ENCODE assay signal across 9 cellular contexts in the genomic region with DNA sequence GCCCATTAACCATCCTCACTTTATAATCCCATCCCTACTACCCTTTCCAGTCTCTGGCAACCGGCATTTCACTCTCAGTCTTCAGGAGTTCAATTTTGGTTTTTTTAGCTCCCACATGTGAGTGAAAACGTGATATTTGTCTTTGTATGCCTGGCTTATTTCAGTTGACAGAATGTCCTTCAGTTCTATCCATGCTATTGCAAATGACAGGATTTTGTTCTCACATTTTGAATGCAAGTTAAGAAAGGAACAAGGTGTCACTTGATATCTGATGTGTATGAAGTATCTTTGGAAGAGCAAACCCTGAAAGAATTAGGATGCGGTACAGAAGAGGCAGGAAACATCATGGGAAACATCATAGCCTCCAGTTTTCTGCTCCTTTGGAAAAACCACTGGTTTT.
"Had no signal": no experiment of that assay in that cellular context is flagged by ENCODE, and none has a peak within 500 bp of the region (broad histone marks: within the 10 kb centered on the region; RNA-seq: fewer than 3 reads in every experiment).

No MANE protein-coding gene starts in this region.

- H3K27ac ChIP-seq: adrenal gland, WERI-Rb-1 had no signal

- H3K9me3 ChIP-seq: adrenal gland had no signal

- H3K36me3 ChIP-seq: adrenal gland, WERI-Rb-1 had no signal

- ATAC-seq: activated T-cell treated with anti-CD3 and anti-CD28 coated beads, Interleukin-2, amount 50 U/mL, for 4 hours; effector memory CD8-positive, alpha-beta T cell had no signal

- DNase-seq: activated CD4-positive, alpha-beta memory T cell treated with anti-CD3 and anti-CD28 coated beads, Interleukin-2, amount 10 ng/mL, durations not matched to agents 7 days and 5 days; activated effector memory CD4-positive, alpha-beta T cell treated with Interleukin-2 at 50 U/mL for 16 hours; activated T-cell treated with anti-CD3 and anti-CD28 coated beads, Interleukin-2, amount 50 U/mL, for 4 hours; adrenal gland; effector memory CD8-positive, alpha-beta T cell; midbrain; stimulated activated CD4-positive, alpha-beta T cell treated with anti-CD3 and anti-CD28 coated beads, Interleukin-1b, Interleukin-23, amount 100 ng/mL, for 48 hours; WERI-Rb-1 had no signal

- H3K4me1 ChIP-seq: adrenal gland had no signal

- H3K27me3 ChIP-seq: adrenal gland had no signal

- H3K4me3 ChIP-seq: adrenal gland, lung had no signal
